In the genomic region with DNA sequence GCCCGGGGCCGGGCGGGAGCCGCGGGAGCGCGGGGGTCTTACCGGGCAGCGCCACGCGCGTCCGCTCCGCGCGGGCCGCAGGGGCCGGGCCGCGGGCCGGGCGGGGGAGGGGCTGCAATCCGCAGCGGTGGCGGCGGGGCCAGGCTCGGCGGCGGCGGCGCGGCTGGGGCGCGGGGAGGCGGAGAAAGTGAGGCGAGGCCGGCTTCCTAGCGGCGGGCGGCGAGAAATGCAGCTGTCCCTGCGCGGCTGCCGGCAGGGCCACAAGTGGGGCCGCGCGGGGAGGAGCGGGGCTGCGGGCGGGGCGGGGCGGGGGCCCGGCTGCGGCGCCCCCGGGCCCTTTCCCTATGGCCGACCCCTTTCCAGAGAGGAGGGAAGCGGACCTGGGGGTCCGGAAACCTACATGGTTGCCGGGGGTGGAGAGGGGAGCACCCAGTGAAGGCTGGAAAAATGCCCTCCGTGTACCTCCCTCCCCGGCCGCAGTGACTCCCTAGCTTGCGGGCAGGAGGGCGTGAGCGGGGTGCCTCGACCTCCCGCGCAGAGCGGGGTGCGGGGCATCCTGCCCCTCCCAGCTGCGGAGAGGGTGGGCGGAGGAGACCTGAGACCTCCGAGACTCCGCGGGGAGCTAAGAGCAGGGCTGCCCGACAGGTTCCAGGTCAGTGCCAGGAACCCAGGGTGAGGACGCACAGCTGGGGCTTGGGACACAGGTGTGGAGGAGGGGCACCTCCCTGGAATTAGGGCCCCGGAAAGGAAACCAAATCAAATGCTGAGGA, we compare ENCODE assay signal across 8 cellular contexts. TPM values are rescaled to one million over a fixed set of nuclear protein-coding genes. Genes with fewer than 3 reads are reported as not detected.
DNase-seq lines count a peak whose midpoint lies in the region; ATAC-seq and TF ChIP-seq lines count a peak whose summit lies in the region.

A gene with protein sequence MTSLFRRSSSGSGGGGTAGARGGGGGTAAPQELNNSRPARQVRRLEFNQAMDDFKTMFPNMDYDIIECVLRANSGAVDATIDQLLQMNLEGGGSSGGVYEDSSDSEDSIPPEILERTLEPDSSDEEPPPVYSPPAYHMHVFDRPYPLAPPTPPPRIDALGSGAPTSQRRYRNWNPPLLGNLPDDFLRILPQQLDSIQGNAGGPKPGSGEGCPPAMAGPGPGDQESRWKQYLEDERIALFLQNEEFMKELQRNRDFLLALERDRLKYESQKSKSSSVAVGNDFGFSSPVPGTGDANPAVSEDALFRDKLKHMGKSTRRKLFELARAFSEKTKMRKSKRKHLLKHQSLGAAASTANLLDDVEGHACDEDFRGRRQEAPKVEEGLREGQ (minus strand): TSS at position 230 of the 770 bp plus-strand sequence. CDS start 69,848 bp downstream, outside the sequence.

- H3K4me1 ChIP-seq in esophagus (ENCODE audit: control insufficient read depth in 2 of 2, insufficient read depth in 2 of 2, low read length in 1 of 2) (peaks cover 3 to 15% of the 10 kb centered on the region in 2 donors), mucosa of stomach (ENCODE audit: control insufficient read depth, insufficient read depth, low read length) (peaks cover 23% of the 10 kb centered on the region)

- H3K36me3 ChIP-seq in esophagus (ENCODE audit: control insufficient read depth in 2 of 2, insufficient read depth in 2 of 2, low read length in 1 of 2), result no peaks in the 10 kb centered on the region
- no peaks in the 10 kb centered on the region for H3K36me3 ChIP-seq in mucosa of stomach (ENCODE audit: control insufficient read depth, insufficient read depth, low read length)

- DNase-seq in Calu3 (peak; percentile 83), NOMO-1 treated with DMSO at 0.1 percent for 48 hours (lab: John Stamatoyannopoulos, UW; ENCODE audit: unreplicated experiment) (peak; percentile 49)
- peak; percentile 78 for DNase-seq in activated T-cell treated with anti-CD3 and anti-CD28 coated beads, Interleukin-2, amount 50 U/mL, for 24 hours
- peak; percentile 28 for DNase-seq in stimulated activated CD8-positive, alpha-beta memory T cell treated with anti-CD3 and anti-CD28 coated beads, Interleukin-7, amount 100 ng/mL, for 24 hours (ENCODE audit: low read depth)

- WGBS in esophagus, 2 donors, result 1% methylated on average over 38 to 79 of the region's 79 CpGs

- H3K27ac ChIP-seq in esophagus (ENCODE audit: low read depth in 2 of 2, low read length in 1 of 2), result peak within 1 kb of the TSS; percentile 93

- peak within 1 kb of the TSS; percentile 67 for H3K4me3 Mint-ChIP-seq in Calu3 (ENCODE audit: low read depth, unreplicated experiment)
- peak within 1 kb of the TSS; percentile 53 for H3K4me3 Mint-ChIP-seq in activated T-cell treated with anti-CD3 and anti-CD28 coated beads, Interleukin-2, amount 50 U/mL, for 24 hours

- peak within 1 kb of the TSS; percentile 66 to 70 for H3K4me3 ChIP-seq in esophagus (ENCODE audit: low read depth in 1 of 2, low read length in 2 of 2)
- H3K4me3 ChIP-seq in mucosa of stomach (ENCODE audit: low read length), result peak within 1 kb of the TSS; percentile 84

- no peaks in the 10 kb centered on the region for H3K27me3 ChIP-seq in esophagus (ENCODE audit: control insufficient read depth in 1 of 2, insufficient read depth in 2 of 2, low read length in 2 of 2)
- H3K27me3 ChIP-seq in mucosa of stomach (ENCODE audit: control insufficient read depth, insufficient read depth, low read length), result no peaks in the 10 kb centered on the region

- peak within 1 kb of the TSS; percentile 70 for H3K27ac Mint-ChIP-seq in Calu3 (ENCODE audit: unreplicated experiment)
- H3K27ac Mint-ChIP-seq in activated T-cell treated with anti-CD3 and anti-CD28 coated beads, Interleukin-2, amount 50 U/mL, for 24 hours, result no peak within 1 kb of the TSS

- no TSS peak for BruUV-seq in Calu3 (replicated peaks; lab: Mats Ljungman, UMichigan)

- H3K4me1 Mint-ChIP-seq in Calu3 (ENCODE audit: low read depth, unreplicated experiment), result peaks cover 12% of the 10 kb centered on the region
- H3K4me1 Mint-ChIP-seq in activated T-cell treated with anti-CD3 and anti-CD28 coated beads, Interleukin-2, amount 50 U/mL, for 24 hours (ENCODE audit: low read depth), result peaks cover 27% of the 10 kb centered on the region

- intact Hi-C loops in Calu3 (cut with micrococcal nuclease; ENCODE audit: unreplicated experiment), result loop anchor here (2.0 kb wide), 1 partner anchor 55 kb away; no protein-coding TSS in a partner anchor

- peak within 1 kb of the TSS; percentile 78 for H3K9ac ChIP-seq in mucosa of stomach (ENCODE audit: low read length)

- peak; percentile 21 for TF ChIP-seq CTCF in Calu3 (IDR thresholded peaks at IDR 0.05; ENCODE audit: unreplicated experiment)

- ATAC-seq in HG02623 (IDR thresholded peaks at IDR 0.05; ENCODE audit: unreplicated experiment) (peak; percentile 47), GM18519 (IDR thresholded peaks at IDR 0.05; ENCODE audit: low FRiP score, unreplicated experiment) (no peak)

- CTCF ChIA-PET in Calu3 (lab: Charles Lee), result interaction anchor here (0.7 to 1.4 kb wide), 5 partner anchors 10 to 1950 kb away, joined by 3 to 4 read pairs (median 3); no protein-coding TSS in a partner anchor

- no peaks in the 10 kb centered on the region for H3K27me3 Mint-ChIP-seq in Calu3 (ENCODE audit: unreplicated experiment)
- peaks cover 52% of the 10 kb centered on the region for H3K27me3 Mint-ChIP-seq in activated T-cell treated with anti-CD3 and anti-CD28 coated beads, Interleukin-2, amount 50 U/mL, for 24 hours

- H3K36me3 Mint-ChIP-seq in Calu3 (ENCODE audit: insufficient read depth, unreplicated experiment), result peaks cover 19% of the 10 kb centered on the region
- no peaks in the 10 kb centered on the region for H3K36me3 Mint-ChIP-seq in activated T-cell treated with anti-CD3 and anti-CD28 coated beads, Interleukin-2, amount 50 U/mL, for 24 hours (ENCODE audit: low read depth)

- H3K9me3 ChIP-seq in esophagus (ENCODE audit: control insufficient read depth in 2 of 2, insufficient read depth in 1 of 2, low read depth in 1 of 2, low read length in 1 of 2), result no peaks in the 10 kb centered on the region
- no peaks in the 10 kb centered on the region for H3K9me3 ChIP-seq in mucosa of stomach (ENCODE audit: control insufficient read depth, low read length)

- H3K9me3 Mint-ChIP-seq in Calu3 (ENCODE audit: low read depth, unreplicated experiment), result no peaks in the 10 kb centered on the region
- H3K9me3 Mint-ChIP-seq in activated T-cell treated with anti-CD3 and anti-CD28 coated beads, Interleukin-2, amount 50 U/mL, for 24 hours, result no peaks in the 10 kb centered on the region

RNA-seq across cellular contexts. Expression of the gene that starts here (rescaled TPM):
- total RNA-seq in Calu3 (2022), result 30.9 and 34.7 TPM in 2 replicates
- 10 to 100 TPM; 19.9 to 31.1 TPM for polyA plus RNA-seq in esophagus

Comparison
In these comparisons a context has a peak if more than half of its experiments do, and no peak if none do; other contexts are left out.
1. DNase-seq: peak in every context shown above with its lines; median percentile 83 in Calu3; 78 in activated T-cell treated with anti-CD3 and anti-CD28 coated beads, Interleukin-2, amount 50 U/mL, for 24 hours; 49 in NOMO-1 treated with DMSO at 0.1 percent for 48 hours; 28 in stimulated activated CD8-positive, alpha-beta memory T cell treated with anti-CD3 and anti-CD28 coated beads, Interleukin-7, amount 100 ng/mL, for 24 hours.